1 cellular context compared by ENCODE assay signal in the genomic region with DNA sequence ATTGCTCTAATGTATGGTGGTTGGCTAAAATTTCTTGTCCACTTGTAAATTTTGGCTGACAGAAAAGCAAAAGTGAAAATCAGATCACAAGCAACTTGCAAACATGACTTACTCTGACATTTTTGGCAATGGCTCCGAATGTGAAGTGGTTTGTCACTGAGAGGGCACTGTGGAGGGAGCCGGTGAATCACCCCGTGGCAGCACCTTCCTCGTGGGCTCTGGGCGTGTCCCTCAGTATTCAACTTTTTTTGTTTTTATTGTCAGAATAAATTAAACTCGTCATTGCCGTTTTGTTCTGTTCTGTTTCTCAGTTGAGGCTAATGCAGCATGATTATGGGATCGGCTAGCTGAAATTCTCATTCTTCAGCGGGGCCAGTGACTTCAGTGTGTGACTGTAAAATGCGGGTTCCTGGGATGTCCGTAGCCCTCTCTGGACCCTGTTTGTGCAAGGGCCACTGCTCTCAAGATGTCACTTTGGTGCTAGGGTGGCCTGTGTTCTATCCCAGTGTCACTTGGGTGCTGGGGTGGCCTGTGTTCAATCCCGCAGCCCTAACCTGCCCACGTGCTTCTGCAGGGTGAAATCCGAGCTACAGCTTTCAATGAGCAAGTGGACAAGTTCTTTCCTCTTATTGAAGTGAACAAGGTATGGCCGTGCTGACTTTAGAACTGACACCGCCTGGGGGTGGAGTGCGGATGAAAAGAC.
TF ChIP-seq lines count a peak whose summit lies in the region.

No MANE protein-coding gene starts in this region.

TF ChIP-seq in H1, 55 proteins besides CTCF, POLR2A, EP300 and RAD21:
- TF ChIP-seq TAF7 (optimal IDR thresholded peaks at IDR 0.05; ENCODE audit: borderline replicate concordance, low read depth, low read length), result no peak
- no peak for TF ChIP-seq HDAC6 (IDR thresholded peaks at IDR 0.05; ENCODE audit: low read depth, low read length)
- TF ChIP-seq YY1 (IDR thresholded peaks at IDR 0.05; ENCODE audit: low read depth, low read length), result no peak
- TF ChIP-seq SIN3A (conservative IDR thresholded peaks at IDR 0.05 in 1 of 2, IDR thresholded peaks at IDR 0.05 in 1 of 2; ENCODE audit: low read depth in 1 of 2, low read length in 2 of 2), result no peak
- no peak for TF ChIP-seq SP4 (IDR thresholded peaks at IDR 0.05; ENCODE audit: low read length)
- no peak for TF ChIP-seq RBBP5 (IDR thresholded peaks at IDR 0.05; ENCODE audit: borderline replicate concordance, low read depth, low read length)
